Comparison of ENCODE assay signal across 34 cellular contexts in the genomic region with DNA sequence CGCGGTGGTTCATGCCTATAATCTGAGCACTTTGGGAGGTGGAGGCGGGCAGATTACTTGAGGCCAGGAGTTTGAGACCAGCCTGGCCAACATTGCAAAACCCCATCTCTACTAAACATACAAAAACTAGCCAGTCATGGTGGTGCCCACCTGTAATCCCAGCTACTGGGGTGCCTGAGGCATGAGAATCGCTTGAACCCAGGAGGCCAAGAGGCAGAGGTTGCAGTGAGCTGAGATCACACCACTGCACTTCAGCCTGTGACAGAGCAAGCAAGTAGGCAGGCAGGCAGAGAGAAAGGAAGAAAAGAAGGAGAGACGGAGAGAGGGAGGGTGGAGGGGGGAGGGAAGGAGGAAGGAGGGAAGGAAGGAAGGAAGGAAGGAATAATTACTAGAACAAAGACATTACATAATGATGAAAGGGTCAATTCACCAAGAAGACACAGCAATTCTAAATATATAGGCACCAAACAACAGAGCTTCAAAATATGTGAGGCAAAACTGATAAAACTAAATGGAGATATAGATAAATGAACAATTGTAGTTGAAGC. TPM values are rescaled to one million over a fixed set of nuclear protein-coding genes. Genes with fewer than 3 reads are reported as not detected.
"Had no signal": no experiment of that assay in that cellular context is flagged by ENCODE, and none has a peak within 500 bp of the region (broad histone marks: within the 10 kb centered on the region; RNA-seq: fewer than 3 reads in every experiment).

No MANE protein-coding gene starts in this region.

- H3K4me2 ChIP-seq: SK-N-SH had no signal

- H3K4me3 ChIP-seq: Peyer's patch, SJSA1 had no signal

- H3K27ac ChIP-seq: brain microvascular endothelial cell, Peyer's patch, SJSA1 had no signal

- H3K4me3 Mint-ChIP-seq: activated CD4-positive, alpha-beta T cell treated with anti-CD3 and anti-CD28 coated beads for 36 hours; activated CD4-positive, alpha-beta T cell treated with anti-CD3 and anti-CD28 coated beads, Interleukin-2, amount 10 ng/mL, durations not matched to agents 7 days and 5 days; activated CD8-positive, alpha-beta T cell treated with anti-CD3 and anti-CD28 coated beads, Interleukin-2, amount 10 ng/mL, durations not matched to agents 7 days and 5 days; activated naive CD8-positive, alpha-beta T cell treated with anti-CD3 and anti-CD28 coated beads for 36 hours; activated T-cell treated with anti-CD3 and anti-CD28 coated beads, Interleukin-2, amount 50 U/mL, for 24 hours; activated T-helper 1 cell treated with anti-CD3 and anti-CD28 coated beads, Interleukin-12 subunit alpha, Interleukin-12 subunit beta, Interleukin-2, Interleukin-4 antibody, amounts not matched to agents 30 ng/mL and 10 ng/mL and 1 ng/mL, durations not matched to agents 14 hours and 24 hours and 36 hours; central memory CD8-positive, alpha-beta T cell; T-helper 1 cell treated with Interleukin-12 subunit alpha and Interleukin-12 subunit beta and Interleukin-4 antibody, amounts not matched to agents 30 μg/mL and 1 μg/mL, for 36 hours; T-helper 2 cell treated with Interferon-gamma antibody and Interleukin-4, amounts not matched to agents 5 μg/mL and 100 μg/mL, for 36 hours; WTC11 had no signal

- H3K36me3 ChIP-seq: brain microvascular endothelial cell, Peyer's patch, SJSA1 had no signal

- H3K4me1 Mint-ChIP-seq: activated CD4-positive, alpha-beta T cell treated with anti-CD3 and anti-CD28 coated beads for 36 hours; activated CD4-positive, alpha-beta T cell treated with anti-CD3 and anti-CD28 coated beads, Interleukin-2, amount 10 ng/mL, durations not matched to agents 7 days and 5 days; activated naive CD8-positive, alpha-beta T cell treated with anti-CD3 and anti-CD28 coated beads for 36 hours; central memory CD8-positive, alpha-beta T cell; WTC11 had no signal

- H3K4me1 ChIP-seq: Peyer's patch, SJSA1 had no signal

- H3K27ac Mint-ChIP-seq: activated CD4-positive, alpha-beta T cell treated with anti-CD3 and anti-CD28 coated beads for 36 hours; activated CD4-positive, alpha-beta T cell treated with anti-CD3 and anti-CD28 coated beads, Interleukin-2, amount 10 ng/mL, durations not matched to agents 7 days and 5 days; activated naive CD8-positive, alpha-beta T cell treated with anti-CD3 and anti-CD28 coated beads for 36 hours; activated T-cell treated with anti-CD3 and anti-CD28 coated beads, Interleukin-2, amount 50 U/mL, for 24 hours; activated T-helper 1 cell treated with anti-CD3 and anti-CD28 coated beads, Interleukin-12 subunit alpha, Interleukin-12 subunit beta, Interleukin-2, Interleukin-4 antibody, amounts not matched to agents 30 ng/mL and 10 ng/mL and 1 ng/mL, durations not matched to agents 14 hours and 24 hours and 36 hours; T-helper 1 cell treated with Interleukin-12 subunit alpha and Interleukin-12 subunit beta and Interleukin-4 antibody, amounts not matched to agents 30 μg/mL and 1 μg/mL, for 36 hours; T-helper 2 cell treated with Interferon-gamma antibody and Interleukin-4, amounts not matched to agents 5 μg/mL and 100 μg/mL, for 36 hours; WTC11 had no signal

- H3K27me3 Mint-ChIP-seq: activated CD4-positive, alpha-beta T cell treated with anti-CD3 and anti-CD28 coated beads for 36 hours; activated naive CD8-positive, alpha-beta T cell treated with anti-CD3 and anti-CD28 coated beads for 36 hours; activated T-cell treated with anti-CD3 and anti-CD28 coated beads, Interleukin-2, amount 50 U/mL, for 24 hours had no signal

- H3K9me3 ChIP-seq: Peyer's patch, SJSA1, SK-N-SH had no signal

- H3K9me3 Mint-ChIP-seq: activated CD4-positive, alpha-beta T cell treated with anti-CD3 and anti-CD28 coated beads, Interleukin-2, amount 10 ng/mL, durations not matched to agents 7 days and 5 days; activated naive CD8-positive, alpha-beta T cell treated with anti-CD3 and anti-CD28 coated beads for 36 hours; activated T-cell treated with anti-CD3 and anti-CD28 coated beads, Interleukin-2, amount 50 U/mL, for 24 hours; activated T-helper 1 cell treated with anti-CD3 and anti-CD28 coated beads, Interleukin-12 subunit alpha, Interleukin-12 subunit beta, Interleukin-2, Interleukin-4 antibody, amounts not matched to agents 30 ng/mL and 10 ng/mL and 1 ng/mL, durations not matched to agents 14 hours and 24 hours and 36 hours; central memory CD8-positive, alpha-beta T cell; T-helper 1 cell treated with Interleukin-12 subunit alpha and Interleukin-12 subunit beta and Interleukin-4 antibody, amounts not matched to agents 30 μg/mL and 1 μg/mL, for 36 hours; T-helper 2 cell treated with Interferon-gamma antibody and Interleukin-4, amounts not matched to agents 5 μg/mL and 100 μg/mL, for 36 hours; WTC11 had no signal

- DNase-seq: activated CD4-positive, alpha-beta T cell treated with anti-CD3 and anti-CD28 coated beads for 36 hours; activated CD4-positive, alpha-beta T cell treated with anti-CD3 and anti-CD28 coated beads, Interleukin-2, amount 10 ng/mL, durations not matched to agents 7 days and 5 days; activated CD4-positive, alpha-beta T cell treated with anti-CD3 and anti-CD28 coated beads, Interleukin-2, amount 50 U/mL, for 48 hours; activated CD8-positive, alpha-beta T cell treated with anti-CD3 and anti-CD28 coated beads, Interleukin-2, amount 10 ng/mL, durations not matched to agents 7 days and 5 days; activated naive CD4-positive, alpha-beta T cell; activated naive CD4-positive, alpha-beta T cell treated with anti-CD3 and anti-CD28 coated beads, Interleukin-2, amount 50 U/mL, for 16 hours; activated naive CD8-positive, alpha-beta T cell treated with anti-CD3 and anti-CD28 coated beads for 36 hours; activated T-cell treated with anti-CD3 and anti-CD28 coated beads, Interleukin-2, amount 50 U/mL, for 24 hours; amniotic stem cell; aorta; brain microvascular endothelial cell; NCI-H1105; NCI-H1417 treated with DMSO at 0.1 percent for 48 hours; NCI-H187 treated with DMSO at 0.1 percent for 48 hours; NCI-H2081; NCI-H2171 treated with DMSO at 0.1 percent for 48 hours; NCI-H2227 treated with DMSO at 0.1 percent for 48 hours; NCI-H446 treated with DMSO at 0.1 percent for 48 hours; NCI-H524; NCI-H69; NCI-H82; PC-3; RPMI8226; SHP77 treated with DMSO at 0.1 percent for 48 hours; SK-N-SH had no signal

- H3K27me3 ChIP-seq: brain microvascular endothelial cell, Peyer's patch had no signal

- ATAC-seq: activated CD4-positive, alpha-beta T cell treated with anti-CD3 and anti-CD28 coated beads for 36 hours; activated CD4-positive, CD25-positive, alpha-beta regulatory T cell treated with anti-CD3 and anti-CD28 coated beads, Interleukin-2, amount 50 U/mL, for 24 hours; activated CD8-positive, alpha-beta T cell treated with anti-CD3 and anti-CD28 coated beads, Interleukin-2, amount 10 ng/mL, durations not matched to agents 7 days and 5 days; PC-3; WTC11 had no signal

- H3K9ac ChIP-seq: SK-N-SH had no signal

- H3K36me3 Mint-ChIP-seq: WTC11 had no signal

RNA-seq across cellular contexts. Expression of a gene that starts 13.8 kb away (rescaled TPM):
- total RNA-seq: activated CD4-positive, alpha-beta T cell treated with anti-CD3 and anti-CD28 coated beads for 36 hours; activated CD8-positive, alpha-beta T cell treated with anti-CD3 and anti-CD28 coated beads, Interleukin-2, amount 10 ng/mL, durations not matched to agents 7 days and 5 days; activated naive CD8-positive, alpha-beta T cell treated with anti-CD3 and anti-CD28 coated beads for 36 hours; MCF 10A; SJSA1 had no signal
